Comparison of ENCODE assay signal across 1 cellular context in genomic region chr3:126523745-126524428, GRCh38.
A peak's percentile ranks its signal among the peaks of the same experiment; 100 is the strongest.
TF ChIP-seq lines count a peak whose summit lies in the region.

A gene with protein sequence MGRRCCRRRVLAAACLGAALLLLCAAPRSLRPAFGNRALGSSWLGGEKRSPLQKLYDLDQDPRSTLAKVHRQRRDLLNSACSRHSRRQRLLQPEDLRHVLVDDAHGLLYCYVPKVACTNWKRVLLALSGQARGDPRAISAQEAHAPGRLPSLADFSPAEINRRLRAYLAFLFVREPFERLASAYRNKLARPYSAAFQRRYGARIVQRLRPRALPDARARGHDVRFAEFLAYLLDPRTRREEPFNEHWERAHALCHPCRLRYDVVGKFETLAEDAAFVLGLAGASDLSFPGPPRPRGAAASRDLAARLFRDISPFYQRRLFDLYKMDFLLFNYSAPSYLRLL (plus strand): TSS chr3:126524155. CDS start chr3:126524333, 178 bp downstream.

TF ChIP-seq in WTC11, 78 proteins besides CTCF, POLR2A, EP300 and RAD21 (continued from another document):
- TF ChIP-seq ARID4B (CRISPR knock-in tag; IDR thresholded peaks at IDR 0.05; ENCODE audit: borderline replicate concordance) (no peak), JAZF1 (CRISPR knock-in tag; IDR thresholded peaks at IDR 0.05) (no peak), PRRX2 (CRISPR knock-in tag; IDR thresholded peaks at IDR 0.05) (no peak), STAT6 (CRISPR knock-in tag; conservative IDR thresholded peaks at IDR 0.05; ENCODE audit: low read depth) (no peak), FOXJ3 (CRISPR knock-in tag; IDR thresholded peaks at IDR 0.05; ENCODE audit: borderline replicate concordance) (no peak), ETV6 (CRISPR knock-in tag; IDR thresholded peaks at IDR 0.05) (no peak), USF1 (CRISPR knock-in tag; IDR thresholded peaks at IDR 0.05) (no peak), NFYB (CRISPR knock-in tag; conservative IDR thresholded peaks at IDR 0.05; ENCODE audit: low read depth) (no peak), ZNF317 (CRISPR knock-in tag; IDR thresholded peaks at IDR 0.05; ENCODE audit: borderline replicate concordance, low read depth) (no peak), NFATC4 (CRISPR knock-in tag; IDR thresholded peaks at IDR 0.05) (no peak), FOXK1 (CRISPR knock-in tag; IDR thresholded peaks at IDR 0.05) (no peak), RORB (CRISPR knock-in tag; IDR thresholded peaks at IDR 0.05) (no peak), ZNF121 (CRISPR knock-in tag; IDR thresholded peaks at IDR 0.05) (peak; percentile 89), KAT7 (CRISPR knock-in tag; IDR thresholded peaks at IDR 0.05; ENCODE audit: borderline replicate concordance) (no peak), AR (CRISPR knock-in tag; IDR thresholded peaks at IDR 0.05) (no peak), NR1H2 (CRISPR knock-in tag; IDR thresholded peaks at IDR 0.05) (no peak), CREM (CRISPR knock-in tag; IDR thresholded peaks at IDR 0.05) (peak; percentile 69; the same call in 1 of the 2 replicates), OVOL2 (CRISPR knock-in tag; IDR thresholded peaks at IDR 0.05; ENCODE audit: borderline replicate concordance) (no peak), SP1 (CRISPR knock-in tag; conservative IDR thresholded peaks at IDR 0.05) (peak; percentile 49), EMX1 (CRISPR knock-in tag; IDR thresholded peaks at IDR 0.05) (no peak), SMAD3 (CRISPR knock-in tag; IDR thresholded peaks at IDR 0.05; ENCODE audit: borderline replicate concordance) (0 out of 2 replicates have a peak, but pooled peaks have one; percentile 16), ZNF232 (CRISPR knock-in tag; IDR thresholded peaks at IDR 0.05) (no peak), GABPB1 (CRISPR knock-in tag; IDR thresholded peaks at IDR 0.05) (peak; percentile 52), ELF4 (CRISPR knock-in tag; IDR thresholded peaks at IDR 0.05; ENCODE audit: low read depth) (no peak), USF2 (CRISPR knock-in tag; IDR thresholded peaks at IDR 0.05) (no peak; the same call in 1 of the 2 replicates), TP53 (CRISPR knock-in tag; IDR thresholded peaks at IDR 0.05) (no peak), NR3C1 (CRISPR knock-in tag; conservative IDR thresholded peaks at IDR 0.05; ENCODE audit: low read depth) (no peak)
- TF ChIP-seq, protein P1, sequence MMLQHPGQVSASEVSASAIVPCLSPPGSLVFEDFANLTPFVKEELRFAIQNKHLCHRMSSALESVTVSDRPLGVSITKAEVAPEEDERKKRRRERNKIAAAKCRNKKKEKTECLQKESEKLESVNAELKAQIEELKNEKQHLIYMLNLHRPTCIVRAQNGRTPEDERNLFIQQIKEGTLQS (CRISPR knock-in tag; conservative IDR thresholded peaks at IDR 0.05), result no peak
- TF ChIP-seq, protein P2, sequence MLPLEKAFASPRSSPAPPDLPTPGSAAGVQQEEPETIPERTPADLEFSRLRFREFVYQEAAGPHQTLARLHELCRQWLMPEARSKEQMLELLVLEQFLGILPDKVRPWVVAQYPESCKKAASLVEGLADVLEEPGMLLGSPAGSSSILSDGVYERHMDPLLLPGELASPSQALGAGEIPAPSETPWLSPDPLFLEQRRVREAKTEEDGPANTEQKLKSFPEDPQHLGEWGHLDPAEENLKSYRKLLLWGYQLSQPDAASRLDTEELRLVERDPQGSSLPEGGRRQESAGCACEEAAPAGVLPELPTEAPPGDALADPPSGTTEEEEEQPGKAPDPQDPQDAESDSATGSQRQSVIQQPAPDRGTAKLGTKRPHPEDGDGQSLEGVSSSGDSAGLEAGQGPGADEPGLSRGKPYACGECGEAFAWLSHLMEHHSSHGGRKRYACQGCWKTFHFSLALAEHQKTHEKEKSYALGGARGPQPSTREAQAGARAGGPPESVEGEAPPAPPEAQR (CRISPR knock-in tag; IDR thresholded peaks at IDR 0.05), result no peak
- TF ChIP-seq, protein P3, sequence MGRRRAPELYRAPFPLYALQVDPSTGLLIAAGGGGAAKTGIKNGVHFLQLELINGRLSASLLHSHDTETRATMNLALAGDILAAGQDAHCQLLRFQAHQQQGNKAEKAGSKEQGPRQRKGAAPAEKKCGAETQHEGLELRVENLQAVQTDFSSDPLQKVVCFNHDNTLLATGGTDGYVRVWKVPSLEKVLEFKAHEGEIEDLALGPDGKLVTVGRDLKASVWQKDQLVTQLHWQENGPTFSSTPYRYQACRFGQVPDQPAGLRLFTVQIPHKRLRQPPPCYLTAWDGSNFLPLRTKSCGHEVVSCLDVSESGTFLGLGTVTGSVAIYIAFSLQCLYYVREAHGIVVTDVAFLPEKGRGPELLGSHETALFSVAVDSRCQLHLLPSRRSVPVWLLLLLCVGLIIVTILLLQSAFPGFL (CRISPR knock-in tag; IDR thresholded peaks at IDR 0.05; ENCODE audit: borderline replicate concordance), result no peak
- TF ChIP-seq, protein P4, sequence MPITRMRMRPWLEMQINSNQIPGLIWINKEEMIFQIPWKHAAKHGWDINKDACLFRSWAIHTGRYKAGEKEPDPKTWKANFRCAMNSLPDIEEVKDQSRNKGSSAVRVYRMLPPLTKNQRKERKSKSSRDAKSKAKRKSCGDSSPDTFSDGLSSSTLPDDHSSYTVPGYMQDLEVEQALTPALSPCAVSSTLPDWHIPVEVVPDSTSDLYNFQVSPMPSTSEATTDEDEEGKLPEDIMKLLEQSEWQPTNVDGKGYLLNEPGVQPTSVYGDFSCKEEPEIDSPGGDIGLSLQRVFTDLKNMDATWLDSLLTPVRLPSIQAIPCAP (CRISPR knock-in tag; IDR thresholded peaks at IDR 0.05), result no peak
- TF ChIP-seq, protein P5, sequence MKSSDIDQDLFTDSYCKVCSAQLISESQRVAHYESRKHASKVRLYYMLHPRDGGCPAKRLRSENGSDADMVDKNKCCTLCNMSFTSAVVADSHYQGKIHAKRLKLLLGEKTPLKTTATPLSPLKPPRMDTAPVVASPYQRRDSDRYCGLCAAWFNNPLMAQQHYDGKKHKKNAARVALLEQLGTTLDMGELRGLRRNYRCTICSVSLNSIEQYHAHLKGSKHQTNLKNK (CRISPR knock-in tag; IDR thresholded peaks at IDR 0.05), result no peak
